ENCODE assay signal across 9 cellular contexts in the genomic region with DNA sequence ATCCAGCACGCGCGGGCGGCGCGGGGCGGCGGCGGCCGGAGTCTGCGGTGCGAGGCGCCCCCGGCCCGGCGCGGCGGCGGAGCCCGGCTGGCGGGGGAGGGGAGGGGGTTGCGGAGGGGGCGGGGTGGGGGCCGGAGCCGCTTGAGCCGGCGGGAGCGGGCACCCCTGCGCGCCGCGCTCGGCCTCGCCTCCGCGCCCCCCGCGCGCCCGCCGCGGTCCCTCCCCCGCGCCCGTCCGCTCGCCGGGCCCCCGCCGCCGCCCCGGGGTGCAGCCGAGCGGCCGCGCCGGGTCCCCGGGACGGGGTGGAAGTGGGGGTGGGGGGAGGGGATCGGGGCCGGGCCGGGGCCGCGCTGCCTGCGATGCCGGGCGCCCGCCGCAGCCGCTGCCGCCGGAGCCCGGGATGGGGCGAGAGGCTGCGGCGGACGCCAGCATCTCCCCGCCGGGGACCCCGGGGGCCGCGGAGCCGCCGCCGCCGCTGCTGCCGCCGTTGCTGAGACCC. TPM values are rescaled to one million over a fixed set of nuclear protein-coding genes. Genes with fewer than 3 reads are reported as not detected.
DNase-seq lines count a peak whose midpoint lies in the region; ATAC-seq and TF ChIP-seq lines count a peak whose summit lies in the region.
"Had no signal": no experiment of that assay in that cellular context is flagged by ENCODE, and none has a peak within 500 bp of the region (broad histone marks: within the 10 kb centered on the region; RNA-seq: fewer than 3 reads in every experiment).

No MANE protein-coding gene starts in this region.

- H3K9ac ChIP-seq in iPS-15b (ENCODE audit: low read depth, low read length): no peak overlapping the region

- TF ChIP-seq POLR2A in stomach (IDR thresholded peaks at IDR 0.05): no peak

- no peak for TF ChIP-seq EP300 in stomach (IDR thresholded peaks at IDR 0.05)

- H3K4me1 Mint-ChIP-seq in activated CD4-positive, alpha-beta T cell treated with anti-CD3 and anti-CD28 coated beads, Interleukin-2, amount 10 ng/mL, durations not matched to agents 24 days and 14 days: peaks cover 13% of the 10 kb centered on the region

- no peaks in the 10 kb centered on the region for H3K9me3 Mint-ChIP-seq in activated CD4-positive, alpha-beta T cell treated with anti-CD3 and anti-CD28 coated beads, Interleukin-2, amount 10 ng/mL, durations not matched to agents 24 days and 14 days

- no peaks in the 10 kb centered on the region for H3K36me3 ChIP-seq in SJSA1
- H3K36me3 ChIP-seq in iPS-15b (ENCODE audit: control insufficient read depth, insufficient read depth, low read length): no peaks in the 10 kb centered on the region
- no peaks in the 10 kb centered on the region for H3K36me3 ChIP-seq in stomach

- DNase-seq in SJSA1 (ENCODE audit: low read depth in 1 of 2, low spot score in 2 of 2): no peak
- DNase-seq in stomach: no peak
- DNase-seq in NCI-H774 (lab: John Stamatoyannopoulos, UW): no peak
- no peak for DNase-seq in activated CD4-positive, alpha-beta T cell treated with anti-CD3 and anti-CD28 coated beads, Interleukin-2, amount 10 ng/mL, durations not matched to agents 24 days and 14 days
- DNase-seq in NCI-H446 (lab: John Stamatoyannopoulos, UW): no peak
- DNase-seq: HCEC 1CT had no signal

- H3K4me1 ChIP-seq in SJSA1 (replicated peaks): peaks cover 32% of the 10 kb centered on the region
- H3K4me1 ChIP-seq in iPS-15b (ENCODE audit: control insufficient read depth, insufficient read depth, low read length): peaks cover 3% of the 10 kb centered on the region
- peaks cover 11 to 38% (median 36%) of the 10 kb centered on the region in 4 donors for H3K4me1 ChIP-seq in stomach

- H3K27ac ChIP-seq in SJSA1 (no peak overlapping the region), stomach (peak overlapping the region in 2 of 5 donors; percentile 70 to 74)

- H3K36me3 Mint-ChIP-seq in activated CD4-positive, alpha-beta T cell treated with anti-CD3 and anti-CD28 coated beads, Interleukin-2, amount 10 ng/mL, durations not matched to agents 24 days and 14 days (ENCODE audit: low read depth): peaks cover 7% of the 10 kb centered on the region

- peaks cover 17% of the 10 kb centered on the region for H3K27me3 ChIP-seq in SJSA1 (replicated peaks)
- peaks cover 21% of the 10 kb centered on the region for H3K27me3 ChIP-seq in iPS-15b (ENCODE audit: control insufficient read depth, insufficient read depth, low read length)
- peaks cover 4 to 47% (median 28%) of the 10 kb centered on the region in 3 donors for H3K27me3 ChIP-seq in stomach

- intact Hi-C loops in stomach (cut with DNase I; ENCODE audit: low total_unique reads): no loop called here
- intact Hi-C loops in activated CD4-positive, alpha-beta T cell treated with anti-CD3 and anti-CD28 coated beads, Interleukin-2, amount 10 ng/mL, durations not matched to agents 24 days and 14 days (cut with micrococcal nuclease): no loop called here

- TF ChIP-seq CTCF in GM12875 (IDR thresholded peaks at IDR 0.05; ENCODE audit: borderline replicate concordance, insufficient read depth, low read depth, low read length) (no peak), stomach (IDR thresholded peaks at IDR 0.05) (no peak)

- no peak overlapping the region for H3K4me3 Mint-ChIP-seq in activated CD4-positive, alpha-beta T cell treated with anti-CD3 and anti-CD28 coated beads, Interleukin-2, amount 10 ng/mL, durations not matched to agents 24 days and 14 days

- H3K4me3 ChIP-seq in GM12875 (ENCODE audit: low read depth, low read length) (peak overlapping the region; percentile 79), SJSA1 (peak overlapping the region; percentile 53), iPS-15b (ENCODE audit: low read depth, low read length) (peak overlapping the region; percentile 48), stomach (peak overlapping the region; percentile 50 to 57 (median 56))

- ATAC-seq in GM19351 (IDR thresholded peaks at IDR 0.05; ENCODE audit: unreplicated experiment): no peak

- no peaks in the 10 kb centered on the region for H3K9me3 ChIP-seq in SJSA1 (replicated peaks)
- H3K9me3 ChIP-seq in iPS-15b (ENCODE audit: control insufficient read depth, insufficient read depth, low read length): no peaks in the 10 kb centered on the region
- no peaks in the 10 kb centered on the region for H3K9me3 ChIP-seq in stomach

- WGBS in stomach, 5 donors: 0 to 4% (median 4%) methylated on average over 9 to 74 of the region's 88 CpGs; no CpG with 5 or more reads in 2 of the 5 donors

- no peak overlapping the region for H3K27ac Mint-ChIP-seq in activated CD4-positive, alpha-beta T cell treated with anti-CD3 and anti-CD28 coated beads, Interleukin-2, amount 10 ng/mL, durations not matched to agents 24 days and 14 days

- peaks cover 46% of the 10 kb centered on the region for H3K27me3 Mint-ChIP-seq in activated CD4-positive, alpha-beta T cell treated with anti-CD3 and anti-CD28 coated beads, Interleukin-2, amount 10 ng/mL, durations not matched to agents 24 days and 14 days

RNA-seq across cellular contexts. Expression of a gene that starts 0.3 kb away (rescaled TPM):
- total RNA-seq in SJSA1 (2014; rRNA removed; shearing (Covaris generic)): 3.9 and 4.3 TPM in 2 replicates
- 10 to 100 TPM in 1 of 5 donors, 1 to 10 TPM in 3, under 1 TPM in 1; 0.89 to 12.0 (median 1.8) TPM for total RNA-seq in stomach
- polyA plus RNA-seq in stomach: 1 to 10 TPM; 1.1 to 2.9 (median 1.4) TPM
- 0.90 and 1.9 TPM in 2 replicates for total RNA-seq in activated CD4-positive, alpha-beta T cell treated with anti-CD3 and anti-CD28 coated beads, Interleukin-2, amount 10 ng/mL, durations not matched to agents 24 days and 14 days

RNA-seq across cellular contexts. Expression of a gene that starts 45.0 kb away (rescaled TPM):
- 20.9 and 22.9 TPM in 2 replicates for total RNA-seq in SJSA1 (2014; rRNA removed; shearing (Covaris generic))
- 10 to 100 TPM; 15.8 to 47.3 (median 20.0) TPM for total RNA-seq in stomach
- polyA plus RNA-seq in stomach: 1 to 10 TPM; 5.1 to 9.5 (median 8.8) TPM
- total RNA-seq in activated CD4-positive, alpha-beta T cell treated with anti-CD3 and anti-CD28 coated beads, Interleukin-2, amount 10 ng/mL, durations not matched to agents 24 days and 14 days: 53.7 and 54.8 TPM in 2 replicates

RNA-seq across cellular contexts. Expression of a gene that starts 57.5 kb away (rescaled TPM):
- total RNA-seq in SJSA1 (2014; rRNA removed; shearing (Covaris generic)): 9.7 and 33.3 TPM in 2 replicates
- total RNA-seq in stomach: 10 to 100 TPM; 11.9 to 76.8 (median 19.1) TPM
- 10 to 100 TPM; 12.8 to 13.9 (median 13.4) TPM for polyA plus RNA-seq in stomach
- total RNA-seq in activated CD4-positive, alpha-beta T cell treated with anti-CD3 and anti-CD28 coated beads, Interleukin-2, amount 10 ng/mL, durations not matched to agents 24 days and 14 days: 24.9 and 27.0 TPM in 2 replicates
